Comparison of ENCODE assay signal across 8 cellular contexts in the genomic region with DNA sequence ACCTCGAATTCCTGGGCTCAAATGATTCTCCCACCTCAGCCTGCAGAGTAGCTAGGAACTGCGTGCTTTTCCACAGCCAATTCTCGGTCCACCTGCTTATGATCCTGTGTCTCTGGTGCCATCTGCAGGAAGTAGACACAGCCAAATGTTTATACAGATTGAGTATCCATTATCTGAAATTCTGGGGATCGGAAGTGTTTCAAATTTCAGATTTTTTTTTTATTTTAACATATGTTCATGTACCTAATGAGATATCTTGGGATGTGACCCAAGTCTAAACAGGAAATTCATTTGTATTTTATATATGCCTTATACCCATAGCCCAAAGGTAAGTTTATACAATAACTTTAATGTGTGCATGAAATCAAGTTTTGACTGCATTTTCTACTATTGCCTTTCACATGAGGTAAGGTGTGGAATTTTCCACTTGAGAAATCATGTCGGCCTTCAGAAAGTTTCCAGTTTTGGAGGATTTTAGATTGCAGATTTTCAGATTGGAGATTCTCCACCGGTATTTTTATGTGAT.
A peak's percentile ranks its signal among the peaks of the same experiment; 100 is the strongest.
DNase-seq lines count a peak whose midpoint lies in the region; ATAC-seq and TF ChIP-seq lines count a peak whose summit lies in the region.

No MANE protein-coding gene starts in this region.

- H3K36me3 Mint-ChIP-seq in activated T-cell treated with anti-CD3 and anti-CD28 coated beads, Interleukin-2, amount 50 U/mL, for 4 hours (ENCODE audit: insufficient read depth): no peaks in the 10 kb centered on the region

- no peaks in the 10 kb centered on the region for H3K4me1 ChIP-seq in upper lobe of right lung

- H3K4me1 Mint-ChIP-seq in activated T-cell treated with anti-CD3 and anti-CD28 coated beads, Interleukin-2, amount 50 U/mL, for 4 hours (ENCODE audit: low read depth): peaks cover 5% of the 10 kb centered on the region

- no peaks in the 10 kb centered on the region for H3K36me3 ChIP-seq in upper lobe of right lung

- no peak overlapping the region for H3K4me3 ChIP-seq in NB4 (ENCODE audit: low read depth, low read length)
- no peak overlapping the region for H3K4me3 ChIP-seq in upper lobe of right lung

- peak in 1 of 2 donors; percentile 18 for ATAC-seq in activated T-cell treated with anti-CD3 and anti-CD28 coated beads, Interleukin-2, amount 50 U/mL, for 4 hours
- ATAC-seq in upper lobe of right lung: peak; percentile 66
- no peak for ATAC-seq in GM19455 (IDR thresholded peaks at IDR 0.05; ENCODE audit: unreplicated experiment)

- peak overlapping the region; percentile 31 for H3K4me3 Mint-ChIP-seq in activated T-cell treated with anti-CD3 and anti-CD28 coated beads, Interleukin-2, amount 50 U/mL, for 4 hours

- H3K27ac ChIP-seq in upper lobe of right lung: no peak overlapping the region

- TF ChIP-seq CTCF in NB4 (IDR thresholded peaks at IDR 0.05; ENCODE audit: low read depth, low read length): peak; percentile 30
- peak; percentile 44 for TF ChIP-seq CTCF in upper lobe of right lung (IDR thresholded peaks at IDR 0.05)

- no peak for TF ChIP-seq POLR2A in NB4 (IDR thresholded peaks at IDR 0.05; ENCODE audit: extremely low read depth, insufficient read length)

- H3K9me3 Mint-ChIP-seq in activated T-cell treated with anti-CD3 and anti-CD28 coated beads, Interleukin-2, amount 50 U/mL, for 4 hours: no peaks in the 10 kb centered on the region

- no peak for DNase-seq in activated T-cell treated with anti-CD3 and anti-CD28 coated beads, Interleukin-2, amount 50 U/mL, for 4 hours
- no peak for DNase-seq in activated T-cell treated with anti-CD3 and anti-CD28 coated beads, Interleukin-2, amount 50 U/mL, for 48 hours
- peak; percentile 42 for DNase-seq in NB4 (ENCODE audit: low read depth)
- DNase-seq in anterior cingulate cortex (lab: John Stamatoyannopoulos, UW): peak in 30 of 58 donors; percentile 4 to 58 (median 14)
- peak; percentile 70 for DNase-seq in inferior parietal cortex (ENCODE audit: extremely low spot score)
- DNase-seq in upper lobe of right lung: no peak
- no peak for DNase-seq in GOT3 (lab: John Stamatoyannopoulos, UW)

- peaks cover 33% of the 10 kb centered on the region for H3K27me3 Mint-ChIP-seq in activated T-cell treated with anti-CD3 and anti-CD28 coated beads, Interleukin-2, amount 50 U/mL, for 4 hours (ENCODE audit: low read depth)

- peaks cover 7% of the 10 kb centered on the region for H3K27me3 ChIP-seq in upper lobe of right lung

- intact Hi-C loops in upper lobe of right lung (cut with DNase I): no loop called here

- H3K9me3 ChIP-seq in upper lobe of right lung: no peaks in the 10 kb centered on the region

Comparison
In these comparisons a context has a peak if more than half of its experiments do, and no peak if none do; other contexts are left out.
1. DNase-seq: peak in NB4 (single experiment), anterior cingulate cortex (30 of 58) and inferior parietal cortex (single experiment); none in activated T-cell treated with anti-CD3 and anti-CD28 coated beads, Interleukin-2, amount 50 U/mL, for 4 hours (single experiment), activated T-cell treated with anti-CD3 and anti-CD28 coated beads, Interleukin-2, amount 50 U/mL, for 48 hours (0 of 2), upper lobe of right lung (single experiment) and GOT3 (single experiment).